9 cellular contexts compared by ENCODE assay signal in genomic region chr13:33194820-33195692, GRCh38.
A peak's percentile ranks its signal among the peaks of the same experiment; 100 is the strongest.
DNase-seq lines count a peak whose midpoint lies in the region; ATAC-seq and TF ChIP-seq lines count a peak whose summit lies in the region.
"Had no signal": no experiment of that assay in that cellular context is flagged by ENCODE, and none has a peak within 500 bp of the region (broad histone marks: within the 10 kb centered on the region; RNA-seq: fewer than 3 reads in every experiment).

No MANE protein-coding gene starts in this region.

- H3K4me3 Mint-ChIP-seq in activated B cell treated with CpG ODN at 0.5 μM for 24 hours: no peak overlapping the region

- no peaks in the 10 kb centered on the region for H3K36me3 Mint-ChIP-seq in activated B cell treated with CpG ODN at 0.5 μM for 24 hours (ENCODE audit: low read depth)

- POLR2A ChIA-PET in activated B cell treated with CpG ODN at 0.5 μM for 24 hours (lab: Charles Lee): no interaction called here

- H3K27me3 Mint-ChIP-seq in activated B cell treated with CpG ODN at 0.5 μM for 24 hours: peaks cover 3% of the 10 kb centered on the region

- H3K4me1 Mint-ChIP-seq in activated B cell treated with CpG ODN at 0.5 μM for 24 hours: peaks cover 10% of the 10 kb centered on the region

- no peak for TF ChIP-seq CTCF in activated B cell treated with CpG ODN at 0.5 μM for 24 hours (IDR thresholded peaks at IDR 0.05)

- ATAC-seq in HG03045 (IDR thresholded peaks at IDR 0.05; ENCODE audit: unreplicated experiment) (peak; percentile 87), activated B cell treated with CpG ODN at 0.5 μM for 24 hours (ENCODE audit: low read depth) (peak; percentile 60)

- no peak overlapping the region for H3K27ac Mint-ChIP-seq in activated B cell treated with CpG ODN at 0.5 μM for 24 hours

- CTCF ChIA-PET in activated B cell treated with CpG ODN at 0.5 μM for 24 hours (lab: Charles Lee): no interaction called here

- DNase-seq in NCI-H2171 treated with DMSO at 0.1 percent for 48 hours (lab: John Stamatoyannopoulos, UW) (peak; percentile 35), NCI-H2171 (lab: John Stamatoyannopoulos, UW) (no peak), activated B cell treated with CpG ODN at 0.5 μM for 24 hours (no peak), lung microvascular endothelial cell (ENCODE audit: low read depth in 2 of 2) (peak; percentile 90 to 94), AG08396 (ENCODE audit: low spot score) (no peak), retina (no peak), NCI-H510A treated with DMSO at 0.1 percent for 48 hours (lab: John Stamatoyannopoulos, UW) (no peak)
- DNase-seq: DND-41 had no signal

- H3K9me3 Mint-ChIP-seq in activated B cell treated with CpG ODN at 0.5 μM for 24 hours: no peaks in the 10 kb centered on the region

- intact Hi-C loops in activated B cell treated with CpG ODN at 0.5 μM for 24 hours (cut with micrococcal nuclease): no loop called here

Comparison
In these comparisons a context has a peak if more than half of its experiments do, and no peak if none do; other contexts are left out.
1. DNase-seq: peak in NCI-H2171 treated with DMSO at 0.1 percent for 48 hours (single experiment) and lung microvascular endothelial cell (2 of 2); none in NCI-H2171 (single experiment), activated B cell treated with CpG ODN at 0.5 μM for 24 hours (single experiment), AG08396 (single experiment), retina (single experiment) and NCI-H510A treated with DMSO at 0.1 percent for 48 hours (single experiment).